11 cellular contexts compared by ENCODE assay signal in the genomic region with DNA sequence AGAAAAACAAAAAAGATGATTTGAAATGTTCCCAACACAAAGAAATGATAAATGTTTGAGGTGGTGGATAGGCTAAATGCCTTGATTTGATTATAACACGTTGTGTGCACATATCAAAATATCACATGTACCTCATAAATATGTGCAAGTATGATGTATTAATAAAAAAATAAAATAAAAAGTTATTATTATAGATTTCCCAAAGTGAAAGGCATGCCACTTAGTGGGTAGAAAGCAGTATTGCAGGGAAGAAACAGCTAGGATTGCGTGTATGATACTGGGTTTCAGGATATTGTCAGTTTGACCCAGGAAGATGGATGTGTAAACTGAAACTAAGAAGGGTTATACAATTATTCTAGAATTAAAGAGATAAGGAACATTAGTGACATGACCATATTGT. TPM values are rescaled to one million over a fixed set of nuclear protein-coding genes. Genes with fewer than 3 reads are reported as not detected.
A peak's percentile ranks its signal among the peaks of the same experiment; 100 is the strongest.
DNase-seq lines count a peak whose midpoint lies in the region; ATAC-seq, FAIRE-seq and TF ChIP-seq lines count a peak whose summit lies in the region.
"Had no signal": no experiment of that assay in that cellular context is flagged by ENCODE, and none has a peak within 500 bp of the region (broad histone marks: within the 10 kb centered on the region; RNA-seq: fewer than 3 reads in every experiment).

No MANE protein-coding gene starts in this region.

- FAIRE-seq in RCC 7860 (lab: Jason Lieb, UNC): no peak

- no peaks in the 10 kb centered on the region for H3K36me3 Mint-ChIP-seq in glutamatergic neuron (ENCODE audit: unreplicated experiment)
- H3K36me3 Mint-ChIP-seq: natural killer cell treated with Interleukin-12 subunit alpha and Interleukin-12 subunit beta and Interleukin-15 and Interleukin-18, amount 100 ng/mL, for 72 hours had no signal

- ATAC-seq in HG02852 (IDR thresholded peaks at IDR 0.05; ENCODE audit: unreplicated experiment): no peak
- ATAC-seq: effector memory CD8-positive, alpha-beta T cell; natural killer cell treated with Interleukin-12 subunit alpha and Interleukin-12 subunit beta and Interleukin-15 and Interleukin-18, amount 100 ng/mL, for 72 hours had no signal

- H3K9me3 Mint-ChIP-seq in glutamatergic neuron (ENCODE audit: unreplicated experiment): no peaks in the 10 kb centered on the region
- H3K9me3 Mint-ChIP-seq: effector memory CD8-positive, alpha-beta T cell; natural killer cell treated with Interleukin-12 subunit alpha and Interleukin-12 subunit beta and Interleukin-15 and Interleukin-18, amount 100 ng/mL, for 72 hours had no signal

- no peak overlapping the region for H3K4me3 ChIP-seq in AG09309 (ENCODE audit: control insufficient read depth, low read depth, low read length)

- TF ChIP-seq CTCF in AG09309 (IDR thresholded peaks at IDR 0.05; ENCODE audit: control insufficient read depth, insufficient read depth, low read depth, low read length, missing control alignments) (peak; percentile 46), GM12873 (IDR thresholded peaks at IDR 0.05; ENCODE audit: insufficient read depth, low read depth, low read length, missing control alignments) (peak; percentile 25), VCaP (conservative IDR thresholded peaks at IDR 0.05) (peak; percentile 81), glutamatergic neuron (IDR thresholded peaks at IDR 0.05; ENCODE audit: partially characterized antibody, unreplicated experiment) (peak; percentile 70)

- H3K4me3 Mint-ChIP-seq in glutamatergic neuron (ENCODE audit: unreplicated experiment): no peak overlapping the region
- H3K4me3 Mint-ChIP-seq: effector memory CD8-positive, alpha-beta T cell; natural killer cell treated with Interleukin-12 subunit alpha and Interleukin-12 subunit beta and Interleukin-15 and Interleukin-18, amount 100 ng/mL, for 72 hours had no signal

- H3K27me3 Mint-ChIP-seq in glutamatergic neuron (ENCODE audit: unreplicated experiment): peaks cover 2% of the 10 kb centered on the region

- no peak overlapping the region for H3K27ac ChIP-seq in VCaP

- no peak overlapping the region for H3K27ac Mint-ChIP-seq in glutamatergic neuron (ENCODE audit: unreplicated experiment)
- H3K27ac Mint-ChIP-seq: effector memory CD8-positive, alpha-beta T cell; natural killer cell treated with Interleukin-12 subunit alpha and Interleukin-12 subunit beta and Interleukin-15 and Interleukin-18, amount 100 ng/mL, for 72 hours had no signal

- H3K4me1 Mint-ChIP-seq in glutamatergic neuron (ENCODE audit: low read depth, unreplicated experiment): peaks cover 4% of the 10 kb centered on the region

- no peak for DNase-seq in AG09309 (ENCODE audit: low read depth)
- DNase-seq in glutamatergic neuron: no peak
- DNase-seq in NOMO-1 (lab: John Stamatoyannopoulos, UW; ENCODE audit: unreplicated experiment in 2 of 2): no peak
- DNase-seq in RCC 7860 (ENCODE audit: low spot score): no peak
- no peak for DNase-seq in NCI-H2196 treated with DMSO at 0.1 percent for 48 hours (lab: John Stamatoyannopoulos, UW; ENCODE audit: unreplicated experiment)
- DNase-seq: effector memory CD8-positive, alpha-beta T cell; NCI-H1930 had no signal

RNA-seq across cellular contexts. Expression of gene TMEM38B, which starts 3.6 kb away (rescaled TPM):
- total RNA-seq in glutamatergic neuron (ENCODE audit: unreplicated experiment): 3.0 TPM

RNA-seq across cellular contexts. Expression of gene TAL2, which starts 28.5 kb away (rescaled TPM):
- 1.6 TPM for total RNA-seq in glutamatergic neuron (ENCODE audit: unreplicated experiment)
- total RNA-seq: natural killer cell treated with Interleukin-12 subunit alpha and Interleukin-12 subunit beta and Interleukin-15 and Interleukin-18, amount 100 ng/mL, for 72 hours had no signal

Comparison
In these comparisons a context has a peak if more than half of its experiments do, and no peak if none do; other contexts are left out.
1. CTCF ChIP-seq: peak in every context shown above with its lines; median percentile 81 in VCaP; 70 in glutamatergic neuron; 46 in AG09309; 25 in GM12873.